Comparison of ENCODE assay signal across 1 cellular context in genomic region chr20:8132015-8132631, GRCh38.
TF ChIP-seq lines count a peak whose summit lies in the region.

Gene PLCB1 (plus strand): TSS chr20:8132266. CDS start chr20:8132652, 386 bp downstream.

TF ChIP-seq in HEK293, 187 proteins besides CTCF, POLR2A, EP300 and RAD21 (continued from another document):
- TF ChIP-seq, protein P1, sequence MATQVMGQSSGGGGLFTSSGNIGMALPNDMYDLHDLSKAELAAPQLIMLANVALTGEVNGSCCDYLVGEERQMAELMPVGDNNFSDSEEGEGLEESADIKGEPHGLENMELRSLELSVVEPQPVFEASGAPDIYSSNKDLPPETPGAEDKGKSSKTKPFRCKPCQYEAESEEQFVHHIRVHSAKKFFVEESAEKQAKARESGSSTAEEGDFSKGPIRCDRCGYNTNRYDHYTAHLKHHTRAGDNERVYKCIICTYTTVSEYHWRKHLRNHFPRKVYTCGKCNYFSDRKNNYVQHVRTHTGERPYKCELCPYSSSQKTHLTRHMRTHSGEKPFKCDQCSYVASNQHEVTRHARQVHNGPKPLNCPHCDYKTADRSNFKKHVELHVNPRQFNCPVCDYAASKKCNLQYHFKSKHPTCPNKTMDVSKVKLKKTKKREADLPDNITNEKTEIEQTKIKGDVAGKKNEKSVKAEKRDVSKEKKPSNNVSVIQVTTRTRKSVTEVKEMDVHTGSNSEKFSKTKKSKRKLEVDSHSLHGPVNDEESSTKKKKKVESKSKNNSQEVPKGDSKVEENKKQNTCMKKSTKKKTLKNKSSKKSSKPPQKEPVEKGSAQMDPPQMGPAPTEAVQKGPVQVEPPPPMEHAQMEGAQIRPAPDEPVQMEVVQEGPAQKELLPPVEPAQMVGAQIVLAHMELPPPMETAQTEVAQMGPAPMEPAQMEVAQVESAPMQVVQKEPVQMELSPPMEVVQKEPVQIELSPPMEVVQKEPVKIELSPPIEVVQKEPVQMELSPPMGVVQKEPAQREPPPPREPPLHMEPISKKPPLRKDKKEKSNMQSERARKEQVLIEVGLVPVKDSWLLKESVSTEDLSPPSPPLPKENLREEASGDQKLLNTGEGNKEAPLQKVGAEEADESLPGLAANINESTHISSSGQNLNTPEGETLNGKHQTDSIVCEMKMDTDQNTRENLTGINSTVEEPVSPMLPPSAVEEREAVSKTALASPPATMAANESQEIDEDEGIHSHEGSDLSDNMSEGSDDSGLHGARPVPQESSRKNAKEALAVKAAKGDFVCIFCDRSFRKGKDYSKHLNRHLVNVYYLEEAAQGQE (tag by site-specific recombination; IDR thresholded peaks at IDR 0.05): 0 out of 2 replicates have a peak, but pooled peaks have one; percentile 8
- TF ChIP-seq ZSCAN30 (tag by site-specific recombination; IDR thresholded peaks at IDR 0.05) (0 out of 2 replicates have a peak, but pooled peaks have one; percentile 20), ZNF558 (tag by site-specific recombination; IDR thresholded peaks at IDR 0.05) (no peak), ZNF292 (tag by site-specific recombination; IDR thresholded peaks at IDR 0.05; ENCODE audit: borderline replicate concordance, low read depth) (no peak)
- TF ChIP-seq, protein P2, sequence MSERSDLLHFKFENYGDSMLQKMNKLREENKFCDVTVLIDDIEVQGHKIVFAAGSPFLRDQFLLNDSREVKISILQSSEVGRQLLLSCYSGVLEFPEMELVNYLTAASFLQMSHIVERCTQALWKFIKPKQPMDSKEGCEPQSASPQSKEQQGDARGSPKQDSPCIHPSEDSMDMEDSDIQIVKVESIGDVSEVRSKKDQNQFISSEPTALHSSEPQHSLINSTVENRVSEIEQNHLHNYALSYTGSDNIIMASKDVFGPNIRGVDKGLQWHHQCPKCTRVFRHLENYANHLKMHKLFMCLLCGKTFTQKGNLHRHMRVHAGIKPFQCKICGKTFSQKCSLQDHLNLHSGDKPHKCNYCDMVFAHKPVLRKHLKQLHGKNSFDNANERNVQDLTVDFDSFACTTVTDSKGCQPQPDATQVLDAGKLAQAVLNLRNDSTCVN (tag by site-specific recombination; optimal IDR thresholded peaks at IDR 0.05): peak; percentile 42
